1 cellular context compared by ENCODE assay signal in genomic region chr4:103100691-103101090, GRCh38.
TF ChIP-seq lines count a peak whose summit lies in the region.

No MANE protein-coding gene starts in this region.

TF ChIP-seq in HepG2, 621 proteins besides CTCF, POLR2A, EP300 and RAD21:
- no peak for TF ChIP-seq ZFP62 (CRISPR knock-in tag; IDR thresholded peaks at IDR 0.05)
- no peak for TF ChIP-seq GZF1 (CRISPR knock-in tag; IDR thresholded peaks at IDR 0.05)
- TF ChIP-seq ZZZ3 (CRISPR knock-in tag; IDR thresholded peaks at IDR 0.05; ENCODE audit: borderline replicate concordance), result no peak
- TF ChIP-seq SMAD1 (CRISPR knock-in tag; IDR thresholded peaks at IDR 0.05; ENCODE audit: borderline replicate concordance, low read depth), result no peak
- no peak for TF ChIP-seq NFYC (CRISPR knock-in tag; IDR thresholded peaks at IDR 0.05)
- TF ChIP-seq THAP11 (CRISPR knock-in tag; IDR thresholded peaks at IDR 0.05), result no peak
- TF ChIP-seq, protein P1, sequence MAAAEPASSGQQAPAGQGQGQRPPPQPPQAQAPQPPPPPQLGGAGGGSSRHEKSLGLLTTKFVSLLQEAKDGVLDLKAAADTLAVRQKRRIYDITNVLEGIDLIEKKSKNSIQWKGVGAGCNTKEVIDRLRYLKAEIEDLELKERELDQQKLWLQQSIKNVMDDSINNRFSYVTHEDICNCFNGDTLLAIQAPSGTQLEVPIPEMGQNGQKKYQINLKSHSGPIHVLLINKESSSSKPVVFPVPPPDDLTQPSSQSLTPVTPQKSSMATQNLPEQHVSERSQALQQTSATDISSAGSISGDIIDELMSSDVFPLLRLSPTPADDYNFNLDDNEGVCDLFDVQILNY (CRISPR knock-in tag; conservative IDR thresholded peaks at IDR 0.05), result no peak
- TF ChIP-seq MTF2 (CRISPR knock-in tag; IDR thresholded peaks at IDR 0.05; ENCODE audit: borderline replicate concordance), result no peak
- no peak for TF ChIP-seq PLRG1 (conservative IDR thresholded peaks at IDR 0.05)
- TF ChIP-seq, protein P2, sequence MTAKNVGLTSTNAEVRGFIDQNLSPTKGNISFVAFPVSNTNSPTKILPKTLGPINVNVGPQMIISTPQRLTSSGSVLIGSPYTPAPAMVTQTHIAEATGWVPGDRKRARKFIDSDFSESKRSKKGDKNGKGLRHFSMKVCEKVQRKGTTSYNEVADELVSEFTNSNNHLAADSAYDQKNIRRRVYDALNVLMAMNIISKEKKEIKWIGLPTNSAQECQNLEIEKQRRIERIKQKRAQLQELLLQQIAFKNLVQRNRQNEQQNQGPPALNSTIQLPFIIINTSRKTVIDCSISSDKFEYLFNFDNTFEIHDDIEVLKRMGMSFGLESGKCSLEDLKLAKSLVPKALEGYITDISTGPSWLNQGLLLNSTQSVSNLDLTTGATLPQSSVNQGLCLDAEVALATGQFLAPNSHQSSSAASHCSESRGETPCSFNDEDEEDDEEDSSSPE (CRISPR knock-in tag; IDR thresholded peaks at IDR 0.05), result no peak
- no peak for TF ChIP-seq NFKB2 (CRISPR knock-in tag; IDR thresholded peaks at IDR 0.05; ENCODE audit: borderline replicate concordance)
- TF ChIP-seq, protein P3, sequence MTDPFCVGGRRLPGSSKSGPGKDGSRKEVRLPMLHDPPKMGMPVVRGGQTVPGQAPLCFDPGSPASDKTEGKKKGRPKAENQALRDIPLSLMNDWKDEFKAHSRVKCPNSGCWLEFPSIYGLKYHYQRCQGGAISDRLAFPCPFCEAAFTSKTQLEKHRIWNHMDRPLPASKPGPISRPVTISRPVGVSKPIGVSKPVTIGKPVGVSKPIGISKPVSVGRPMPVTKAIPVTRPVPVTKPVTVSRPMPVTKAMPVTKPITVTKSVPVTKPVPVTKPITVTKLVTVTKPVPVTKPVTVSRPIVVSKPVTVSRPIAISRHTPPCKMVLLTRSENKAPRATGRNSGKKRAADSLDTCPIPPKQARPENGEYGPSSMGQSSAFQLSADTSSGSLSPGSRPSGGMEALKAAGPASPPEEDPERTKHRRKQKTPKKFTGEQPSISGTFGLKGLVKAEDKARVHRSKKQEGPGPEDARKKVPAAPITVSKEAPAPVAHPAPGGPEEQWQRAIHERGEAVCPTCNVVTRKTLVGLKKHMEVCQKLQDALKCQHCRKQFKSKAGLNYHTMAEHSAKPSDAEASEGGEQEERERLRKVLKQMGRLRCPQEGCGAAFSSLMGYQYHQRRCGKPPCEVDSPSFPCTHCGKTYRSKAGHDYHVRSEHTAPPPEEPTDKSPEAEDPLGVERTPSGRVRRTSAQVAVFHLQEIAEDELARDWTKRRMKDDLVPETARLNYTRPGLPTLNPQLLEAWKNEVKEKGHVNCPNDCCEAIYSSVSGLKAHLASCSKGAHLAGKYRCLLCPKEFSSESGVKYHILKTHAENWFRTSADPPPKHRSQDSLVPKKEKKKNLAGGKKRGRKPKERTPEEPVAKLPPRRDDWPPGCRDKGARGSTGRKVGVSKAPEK (CRISPR knock-in tag; IDR thresholded peaks at IDR 0.05; ENCODE audit: borderline replicate concordance), result no peak
- no peak for TF ChIP-seq ZNF10 (CRISPR knock-in tag; IDR thresholded peaks at IDR 0.05; ENCODE audit: borderline replicate concordance, low read depth)
- TF ChIP-seq, protein P4, sequence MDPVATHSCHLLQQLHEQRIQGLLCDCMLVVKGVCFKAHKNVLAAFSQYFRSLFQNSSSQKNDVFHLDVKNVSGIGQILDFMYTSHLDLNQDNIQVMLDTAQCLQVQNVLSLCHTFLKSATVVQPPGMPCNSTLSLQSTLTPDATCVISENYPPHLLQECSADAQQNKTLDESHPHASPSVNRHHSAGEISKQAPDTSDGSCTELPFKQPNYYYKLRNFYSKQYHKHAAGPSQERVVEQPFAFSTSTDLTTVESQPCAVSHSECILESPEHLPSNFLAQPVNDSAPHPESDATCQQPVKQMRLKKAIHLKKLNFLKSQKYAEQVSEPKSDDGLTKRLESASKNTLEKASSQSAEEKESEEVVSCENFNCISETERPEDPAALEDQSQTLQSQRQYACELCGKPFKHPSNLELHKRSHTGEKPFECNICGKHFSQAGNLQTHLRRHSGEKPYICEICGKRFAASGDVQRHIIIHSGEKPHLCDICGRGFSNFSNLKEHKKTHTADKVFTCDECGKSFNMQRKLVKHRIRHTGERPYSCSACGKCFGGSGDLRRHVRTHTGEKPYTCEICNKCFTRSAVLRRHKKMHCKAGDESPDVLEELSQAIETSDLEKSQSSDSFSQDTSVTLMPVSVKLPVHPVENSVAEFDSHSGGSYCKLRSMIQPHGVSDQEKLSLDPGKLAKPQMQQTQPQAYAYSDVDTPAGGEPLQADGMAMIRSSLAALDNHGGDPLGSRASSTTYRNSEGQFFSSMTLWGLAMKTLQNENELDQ (CRISPR knock-in tag; IDR thresholded peaks at IDR 0.05; ENCODE audit: borderline replicate concordance), result no peak
